ENCODE assay signal across 17 cellular contexts in genomic region chr12:11351736-11352135, GRCh38. TPM values are rescaled to one million over a fixed set of nuclear protein-coding genes. Genes with fewer than 3 reads are reported as not detected.
"Had no signal": no experiment of that assay in that cellular context is flagged by ENCODE, and none has a peak within 500 bp of the region (broad histone marks: within the 10 kb centered on the region; RNA-seq: fewer than 3 reads in every experiment).

No MANE protein-coding gene starts in this region.

RNA-seq across cellular contexts. Expression of gene PRB4, which starts 41.5 kb away (rescaled TPM):
- total RNA-seq: activated CD4-positive, alpha-beta memory T cell treated with anti-CD3 and anti-CD28 coated beads, Interleukin-2, amount 10 ng/mL, durations not matched to agents 7 days and 5 days; activated CD4-positive, alpha-beta T cell treated with anti-CD3 and anti-CD28 coated beads, Interleukin-2, amount 10 ng/mL, durations not matched to agents 7 days and 5 days; activated naive CD4-positive, alpha-beta T cell treated with anti-CD3 and anti-CD28 coated beads, Interleukin-2, amount 50 U/mL, for 72 hours; activated naive CD8-positive, alpha-beta T cell treated with anti-CD3 and anti-CD28 coated beads, Interleukin-2, amount 10 ng/mL, durations not matched to agents 7 days and 5 days; activated T-cell treated with anti-CD3 and anti-CD28 coated beads, Interleukin-2, amount 50 U/mL, for 72 hours; ascending aorta; colonic mucosa; dorsolateral prefrontal cortex; endodermal cell; esophagus muscularis mucosa; foreskin keratinocyte; gastroesophageal sphincter; glomerular endothelial cell; heart right ventricle; T-helper 1 cell treated with Interleukin-12 subunit alpha and Interleukin-12 subunit beta and Interleukin-4 antibody, amounts not matched to agents 30 ng/mL and 1 ng/mL, for 36 hours; WTC11 had no signal
- polyA plus RNA-seq: foreskin keratinocyte, heart right ventricle had no signal

RNA-seq across cellular contexts. Expression of gene PRB2, which starts 43.6 kb away (rescaled TPM):
- total RNA-seq: activated CD4-positive, alpha-beta memory T cell treated with anti-CD3 and anti-CD28 coated beads, Interleukin-2, amount 10 ng/mL, durations not matched to agents 7 days and 5 days; activated CD4-positive, alpha-beta T cell treated with anti-CD3 and anti-CD28 coated beads, Interleukin-2, amount 10 ng/mL, durations not matched to agents 7 days and 5 days; activated naive CD4-positive, alpha-beta T cell treated with anti-CD3 and anti-CD28 coated beads, Interleukin-2, amount 50 U/mL, for 72 hours; activated naive CD8-positive, alpha-beta T cell treated with anti-CD3 and anti-CD28 coated beads, Interleukin-2, amount 10 ng/mL, durations not matched to agents 7 days and 5 days; activated T-cell treated with anti-CD3 and anti-CD28 coated beads, Interleukin-2, amount 50 U/mL, for 72 hours; ascending aorta; cardiac muscle cell; colonic mucosa; endodermal cell; esophagus muscularis mucosa; foreskin keratinocyte; gastroesophageal sphincter; glomerular endothelial cell; heart right ventricle; T-helper 1 cell treated with Interleukin-12 subunit alpha and Interleukin-12 subunit beta and Interleukin-4 antibody, amounts not matched to agents 30 ng/mL and 1 ng/mL, for 36 hours; WTC11 had no signal
- polyA plus RNA-seq: cardiac muscle cell, foreskin keratinocyte, heart right ventricle had no signal
